ENCODE assay signal across 13 cellular contexts in the genomic region with DNA sequence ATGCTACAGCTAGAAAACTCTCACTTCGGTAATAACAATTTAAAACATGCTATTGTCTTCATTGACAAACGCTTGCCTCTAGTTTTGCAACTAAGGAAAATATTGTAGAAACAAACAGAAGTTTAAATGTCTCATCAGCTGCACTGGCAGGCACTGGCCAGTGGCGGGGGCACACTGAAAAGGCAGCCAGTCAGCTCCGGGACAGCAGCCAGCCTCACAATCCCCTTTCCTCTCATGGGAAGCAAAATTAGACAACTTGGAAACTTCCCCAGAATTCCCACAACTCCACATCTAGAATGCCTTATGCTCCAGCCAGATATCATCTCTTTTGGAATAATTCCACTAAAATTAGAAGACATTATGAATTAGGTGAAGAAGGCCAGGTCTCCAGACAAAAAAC.
A peak's percentile ranks its signal among the peaks of the same experiment; 100 is the strongest.
DNase-seq lines count a peak whose midpoint lies in the region; ATAC-seq, FAIRE-seq and TF ChIP-seq lines count a peak whose summit lies in the region.
"Had no signal": no experiment of that assay in that cellular context is flagged by ENCODE, and none has a peak within 500 bp of the region (broad histone marks: within the 10 kb centered on the region; RNA-seq: fewer than 3 reads in every experiment).

No MANE protein-coding gene starts in this region.

- TF ChIP-seq CTCF in K562 (IDR thresholded peaks at IDR 0.05 in 2 of 3, conservative IDR thresholded peaks at IDR 0.05 in 1 of 3; ENCODE audit: insufficient read depth in 2 of 3, low read depth in 1 of 3, low read length in 3 of 3): no peak
- TF ChIP-seq CTCF in heart right ventricle (IDR thresholded peaks at IDR 0.05): peak in 8 of 9 donors; percentile 15 to 54 (median 40)
- no peak for TF ChIP-seq CTCF in RWPE1 (conservative IDR thresholded peaks at IDR 0.05; ENCODE audit: low read depth)

- H3K4me1 ChIP-seq in K562 (replicated peaks in 1 of 2; ENCODE audit: control insufficient read depth in 2 of 2, insufficient read depth in 2 of 2, low read length in 2 of 2) (peaks cover 3 to 10% of the 10 kb centered on the region in 2 experiments; a peak in 2 of 5 replicates), heart right ventricle (peaks cover 0 to 19% (median 12%) of the 10 kb centered on the region in 9 donors)

- no peak for TF ChIP-seq POLR2A in K562 (conservative IDR thresholded peaks at IDR 0.05)

- H3K27ac ChIP-seq in K562 (ENCODE audit: extremely low read depth, low read depth, low read length) (no peak overlapping the region), heart right ventricle (peak overlapping the region in 5 of 10 donors; percentile 9 to 55 (median 18)), RWPE1 (no peak overlapping the region)

- WGBS in K562 (ENCODE audit: insufficient coverage, low coverage, missing lambda C conversion rate): 87% methylated on average over 3 of the region's 4 CpGs
- 23 to 26% methylated on average over 4 of the region's 4 CpGs for WGBS in heart right ventricle, 2 donors

- H4K20me1 ChIP-seq in K562 (replicated peaks; ENCODE audit: control insufficient read depth, insufficient read depth, low read length): no peaks in the 10 kb centered on the region

- H3K9me1 ChIP-seq in K562 (ENCODE audit: control insufficient read depth, insufficient read depth, low read length): no peaks in the 10 kb centered on the region

- H3K9me3 ChIP-seq in K562 (replicated peaks; ENCODE audit: control insufficient read depth, insufficient read depth, low read depth, low read length) (no peaks in the 10 kb centered on the region), heart right ventricle (peaks cover 0 to 10% (median 0%) of the 10 kb centered on the region in 11 donors)

- CTCF ChIA-PET in K562 (lab: Yijun Ruan, JAX; ENCODE audit: low intra/inter-chr PET ratio): no interaction called here
- CTCF ChIA-PET in RWPE1 (lab: Yijun Ruan, JAX): interaction anchor here (0.6 to 1.1 kb wide), 2 partner anchors 12 to 14 kb away, joined by 3 to 5 read pairs; no protein-coding TSS in a partner anchor

- ATAC-seq in K562: peak; percentile 48; the same call in 2 of the 3 replicates
- peak; percentile 80 to 94 (median 88) for ATAC-seq in heart right ventricle

- H3K9ac ChIP-seq in K562 (ENCODE audit: insufficient read depth in 1 of 2, low read depth in 2 of 2, low read length in 2 of 2): no peak overlapping the region

- POLR2A ChIA-PET in K562 (lab: Yijun Ruan, JAX): interaction anchor here (1.6 kb wide), 1 partner anchor 10 kb away, joined by 4 read pairs; no protein-coding TSS in a partner anchor
- POLR2A ChIA-PET in RWPE1 (lab: Yijun Ruan, JAX; ENCODE audit: low non-redundant PET): no interaction called here

- H3K36me3 ChIP-seq in K562 (ENCODE audit: control insufficient read depth, insufficient read depth, low read length): peaks cover 37% of the 10 kb centered on the region; the same call in 2 of the 3 replicates
- H3K36me3 ChIP-seq in heart right ventricle: peaks cover 0 to 90% (median 44%) of the 10 kb centered on the region in 9 donors

- H3K79me2 ChIP-seq in K562 (ENCODE audit: control insufficient read depth, insufficient read depth, low read length): no peaks in the 10 kb centered on the region

- H3K27me3 ChIP-seq in K562 (ENCODE audit: control insufficient read depth in 2 of 2, insufficient read depth in 2 of 2, low read length in 2 of 2) (no peaks in the 10 kb centered on the region), heart right ventricle (no peaks in the 10 kb centered on the region)

- H3K4me2 ChIP-seq in K562 (ENCODE audit: insufficient read depth, low read length): no peak overlapping the region

- H2AFZ ChIP-seq in K562 (ENCODE audit: low read depth, low read length): no peak overlapping the region

- H3K4me3 ChIP-seq in K562 (no peak overlapping the region), heart right ventricle (no peak overlapping the region), skeletal muscle cell (ENCODE audit: low read depth, low read length) (no peak overlapping the region)

- in situ Hi-C loops in K562 (cut with MboI): no loop called here

- intact Hi-C loops in K562 (cut with micrococcal nuclease) (no loop called here), heart right ventricle (cut with DNase I) (no loop called here)

- no peak for TF ChIP-seq EP300 in K562 (IDR thresholded peaks at IDR 0.05; ENCODE audit: low read length)

- no peak for TF ChIP-seq RAD21 in K562 (CRISPR knock-in tag; conservative IDR thresholded peaks at IDR 0.05 in 1 of 2, IDR thresholded peaks at IDR 0.05 in 1 of 2)

- FAIRE-seq in K562 (lab: Jason Lieb, UNC): no peak

- peak; percentile 61 for DNase-seq in GM04503 (ENCODE audit: low read depth)
- peak in 2 of 4 experiments; percentile 20 to 25 for DNase-seq in K562 (ENCODE audit: extremely low read depth in 1 of 4, low spot score in 3 of 4)
- peak; percentile 64 to 68 for DNase-seq in heart right ventricle
- DNase-seq in skeletal muscle cell (ENCODE audit: low read depth): peak; percentile 61
- no peak for DNase-seq in RWPE1 (ENCODE audit: low spot score)
- no peak for DNase-seq in GF-D8 (lab: John Stamatoyannopoulos, UW)
- no peak for DNase-seq in NCI-H1092 treated with DMSO at 0.1 percent for 48 hours (lab: John Stamatoyannopoulos, UW)
- no peak for DNase-seq in NCI-H2029 treated with DMSO at 0.1 percent for 48 hours (lab: John Stamatoyannopoulos, UW)
- DNase-seq: activated CD4-positive, alpha-beta T cell treated with anti-CD3 and anti-CD28 coated beads, Interleukin-2, amount 10 ng/mL, durations not matched to agents 24 days and 14 days; activated naive CD8-positive, alpha-beta T cell treated with anti-CD3 and anti-CD28 coated beads for 36 hours; naive B cell; NCI-H2107; stimulated activated CD4-positive, alpha-beta T cell treated with anti-CD3 and anti-CD28 coated beads, Interleukin-4, amount 100 ng/mL, for 24 hours had no signal

- no TSS peak for BruUV-seq in K562 (replicated peaks; lab: Mats Ljungman, UMichigan)

TF ChIP-seq in K562, 482 proteins besides CTCF, POLR2A, EP300 and RAD21:
- no peak for TF ChIP-seq MAFF (IDR thresholded peaks at IDR 0.05; ENCODE audit: low read length)
- TF ChIP-seq SNIP1 (IDR thresholded peaks at IDR 0.05; ENCODE audit: low read depth): no peak
- TF ChIP-seq, protein P1, sequence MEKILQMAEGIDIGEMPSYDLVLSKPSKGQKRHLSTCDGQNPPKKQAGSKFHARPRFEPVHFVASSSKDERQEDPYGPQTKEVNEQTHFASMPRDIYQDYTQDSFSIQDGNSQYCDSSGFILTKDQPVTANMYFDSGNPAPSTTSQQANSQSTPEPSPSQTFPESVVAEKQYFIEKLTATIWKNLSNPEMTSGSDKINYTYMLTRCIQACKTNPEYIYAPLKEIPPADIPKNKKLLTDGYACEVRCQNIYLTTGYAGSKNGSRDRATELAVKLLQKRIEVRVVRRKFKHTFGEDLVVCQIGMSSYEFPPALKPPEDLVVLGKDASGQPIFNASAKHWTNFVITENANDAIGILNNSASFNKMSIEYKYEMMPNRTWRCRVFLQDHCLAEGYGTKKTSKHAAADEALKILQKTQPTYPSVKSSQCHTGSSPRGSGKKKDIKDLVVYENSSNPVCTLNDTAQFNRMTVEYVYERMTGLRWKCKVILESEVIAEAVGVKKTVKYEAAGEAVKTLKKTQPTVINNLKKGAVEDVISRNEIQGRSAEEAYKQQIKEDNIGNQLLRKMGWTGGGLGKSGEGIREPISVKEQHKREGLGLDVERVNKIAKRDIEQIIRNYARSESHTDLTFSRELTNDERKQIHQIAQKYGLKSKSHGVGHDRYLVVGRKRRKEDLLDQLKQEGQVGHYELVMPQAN (IDR thresholded peaks at IDR 0.05; ENCODE audit: borderline replicate concordance): no peak
- no peak for TF ChIP-seq CHCHD3 (CRISPR knock-in tag; IDR thresholded peaks at IDR 0.05)
- TF ChIP-seq TBP (optimal IDR thresholded peaks at IDR 0.05; ENCODE audit: low read depth, low read length): no peak
- no peak for TF ChIP-seq KDM1A (IDR thresholded peaks at IDR 0.05)
- TF ChIP-seq, protein P2, sequence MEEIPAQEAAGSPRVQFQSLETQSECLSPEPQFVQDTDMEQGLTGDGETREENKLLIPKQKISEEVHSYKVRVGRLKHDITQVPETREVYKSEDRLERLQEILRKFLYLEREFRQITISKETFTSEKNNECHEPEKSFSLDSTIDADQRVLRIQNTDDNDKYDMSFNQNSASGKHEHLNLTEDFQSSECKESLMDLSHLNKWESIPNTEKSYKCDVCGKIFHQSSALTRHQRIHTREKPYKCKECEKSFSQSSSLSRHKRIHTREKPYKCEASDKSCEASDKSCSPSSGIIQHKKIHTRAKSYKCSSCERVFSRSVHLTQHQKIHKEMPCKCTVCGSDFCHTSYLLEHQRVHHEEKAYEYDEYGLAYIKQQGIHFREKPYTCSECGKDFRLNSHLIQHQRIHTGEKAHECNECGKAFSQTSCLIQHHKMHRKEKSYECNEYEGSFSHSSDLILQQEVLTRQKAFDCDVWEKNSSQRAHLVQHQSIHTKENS (CRISPR knock-in tag; IDR thresholded peaks at IDR 0.05): no peak
- TF ChIP-seq CSDE1 (IDR thresholded peaks at IDR 0.05): no peak
- no peak for TF ChIP-seq ZNF584 (CRISPR knock-in tag; IDR thresholded peaks at IDR 0.05; ENCODE audit: low read depth)
- TF ChIP-seq, protein P3, sequence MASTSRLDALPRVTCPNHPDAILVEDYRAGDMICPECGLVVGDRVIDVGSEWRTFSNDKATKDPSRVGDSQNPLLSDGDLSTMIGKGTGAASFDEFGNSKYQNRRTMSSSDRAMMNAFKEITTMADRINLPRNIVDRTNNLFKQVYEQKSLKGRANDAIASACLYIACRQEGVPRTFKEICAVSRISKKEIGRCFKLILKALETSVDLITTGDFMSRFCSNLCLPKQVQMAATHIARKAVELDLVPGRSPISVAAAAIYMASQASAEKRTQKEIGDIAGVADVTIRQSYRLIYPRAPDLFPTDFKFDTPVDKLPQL (IDR thresholded peaks at IDR 0.05; ENCODE audit: extremely low read depth, insufficient read length): no peak
- TF ChIP-seq HNRNPH1 (optimal IDR thresholded peaks at IDR 0.05; ENCODE audit: low read depth, low read length): no peak
- no peak for TF ChIP-seq FOSL1 (tag; conservative IDR thresholded peaks at IDR 0.05)

Comparison
In these comparisons a context has a peak if more than half of its experiments do, and no peak if none do; other contexts are left out.
1. DNase-seq: peak in GM04503 (single experiment), heart right ventricle (2 of 2) and skeletal muscle cell (single experiment); none in RWPE1 (single experiment), GF-D8 (single experiment), NCI-H1092 treated with DMSO at 0.1 percent for 48 hours (single experiment) and NCI-H2029 treated with DMSO at 0.1 percent for 48 hours (single experiment).
2. CTCF ChIP-seq: peak in heart right ventricle (8 of 9); none in K562 (0 of 3) and RWPE1 (single experiment).